ENCODE assay signal across 9 cellular contexts in the genomic region with DNA sequence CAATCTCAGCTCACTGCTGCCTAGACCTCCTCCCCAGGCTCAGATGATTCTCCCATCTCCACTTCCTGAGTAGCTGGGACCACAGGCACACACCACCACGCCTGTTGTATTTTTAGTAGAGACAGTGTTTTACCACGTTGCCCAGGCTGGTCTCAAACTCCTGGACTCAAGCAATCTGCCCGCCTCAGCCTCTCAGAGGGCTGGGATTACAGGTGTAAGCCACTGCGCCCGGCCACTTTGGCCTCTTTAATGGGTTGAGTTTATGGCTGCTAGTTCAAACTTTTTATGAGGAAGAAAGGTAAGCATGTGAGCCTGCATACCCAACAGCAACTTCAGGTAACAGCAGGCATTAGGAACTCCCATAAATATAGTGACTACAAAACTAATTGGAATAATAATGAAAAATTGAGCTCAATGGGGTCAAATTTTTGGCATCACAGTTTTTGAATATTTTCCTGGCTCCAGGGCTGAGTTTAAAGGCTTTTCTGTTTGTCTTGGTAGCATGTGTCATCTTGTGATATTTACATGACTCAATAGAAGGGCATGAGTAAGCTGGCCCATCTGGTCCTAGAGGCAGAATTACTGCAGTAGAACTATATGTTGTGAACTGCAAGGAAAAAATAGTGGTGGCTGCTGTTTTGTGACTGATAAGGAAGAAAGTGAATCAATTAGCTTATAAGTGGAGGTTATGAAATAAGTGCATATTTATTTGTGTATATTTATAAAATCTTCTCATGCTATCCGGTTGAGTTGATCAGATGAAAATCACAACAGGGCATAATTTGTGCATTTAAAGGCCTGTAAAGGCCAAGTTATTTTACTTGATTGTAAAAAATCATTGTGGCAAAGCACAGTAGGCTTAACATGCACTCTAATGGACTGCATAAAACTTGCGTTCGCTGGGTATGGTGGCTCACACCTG. TPM values are rescaled to one million over a fixed set of nuclear protein-coding genes. Genes with fewer than 3 reads are reported as not detected.
A peak's percentile ranks its signal among the peaks of the same experiment; 100 is the strongest.
DNase-seq lines count a peak whose midpoint lies in the region; ATAC-seq and TF ChIP-seq lines count a peak whose summit lies in the region.
"Had no signal": no experiment of that assay in that cellular context is flagged by ENCODE, and none has a peak within 500 bp of the region (broad histone marks: within the 10 kb centered on the region; RNA-seq: fewer than 3 reads in every experiment).

No MANE protein-coding gene starts in this region.

- H3K27me3 Mint-ChIP-seq in neural progenitor cell (ENCODE audit: insufficient read depth, low read depth), result no peaks in the 10 kb centered on the region

- peak; percentile 31 for ATAC-seq in left lobe of liver

- H2AFZ ChIP-seq in Karpas-422 (ENCODE audit: low read length) (no peak overlapping the region), neural progenitor cell (replicated peaks) (no peak overlapping the region)

- peaks cover 4% of the 10 kb centered on the region for H3K36me3 ChIP-seq in adipocyte (ENCODE audit: control insufficient read depth, insufficient read depth, low read length, severe bottlenecking)
- no peaks in the 10 kb centered on the region for H3K36me3 ChIP-seq in Karpas-422 (ENCODE audit: insufficient read depth, low read length)
- H3K36me3 ChIP-seq in Peyer's patch, result peaks cover 0 to 20% (median 0%) of the 10 kb centered on the region in 3 donors
- H3K36me3 ChIP-seq in neural progenitor cell, result no peaks in the 10 kb centered on the region

- peaks cover 12% of the 10 kb centered on the region for H3K4me1 ChIP-seq in adipocyte (ENCODE audit: control insufficient read depth, insufficient read depth, low read length)
- H3K4me1 ChIP-seq in Karpas-422 (ENCODE audit: low read length), result no peaks in the 10 kb centered on the region
- H3K4me1 ChIP-seq in Peyer's patch, result peaks cover 0 to 6% (median 1%) of the 10 kb centered on the region in 4 donors
- no peaks in the 10 kb centered on the region for H3K4me1 ChIP-seq in neural progenitor cell

- no peak overlapping the region for H3K4me2 ChIP-seq in Karpas-422 (ENCODE audit: low read depth, low read length, poor library complexity, severe bottlenecking)
- no peak overlapping the region for H3K4me2 ChIP-seq in neural progenitor cell

- no peaks in the 10 kb centered on the region for H3K9me3 ChIP-seq in adipocyte (ENCODE audit: control insufficient read depth, low read length)
- no peaks in the 10 kb centered on the region for H3K9me3 ChIP-seq in Karpas-422 (ENCODE audit: low read length)
- no peaks in the 10 kb centered on the region for H3K9me3 ChIP-seq in Peyer's patch
- H3K9me3 ChIP-seq in neural progenitor cell (ENCODE audit: low read depth), result no peaks in the 10 kb centered on the region
- H3K9me3 ChIP-seq: SJCRH30 had no signal

- H3F3A ChIP-seq in neural progenitor cell (ENCODE audit: low read depth), result no peaks in the 10 kb centered on the region

- H3K27ac ChIP-seq in Karpas-422 (ENCODE audit: low read length), result no peak overlapping the region
- H3K27ac ChIP-seq in Peyer's patch, result peak overlapping the region in 1 of 4 donors; percentile 61
- H3K27ac ChIP-seq in neural progenitor cell, result no peak overlapping the region
- H3K27ac ChIP-seq: SJCRH30 had no signal

- no peaks in the 10 kb centered on the region for H3K9me3 Mint-ChIP-seq in neural progenitor cell

- TF ChIP-seq POLR2A in Peyer's patch (IDR thresholded peaks at IDR 0.05), result no peak

- no peak overlapping the region for H3K4me3 Mint-ChIP-seq in neural progenitor cell

- H3K27me3 ChIP-seq in adipocyte (replicated peaks; ENCODE audit: control insufficient read depth, insufficient read depth, low read length) (no peaks in the 10 kb centered on the region), Karpas-422 (ENCODE audit: low read length) (no peaks in the 10 kb centered on the region), Peyer's patch (no peaks in the 10 kb centered on the region), neural progenitor cell (no peaks in the 10 kb centered on the region)
- H3K27me3 ChIP-seq: SJCRH30 had no signal

- H3K4me3 ChIP-seq in adipocyte (ENCODE audit: low read length), result no peak overlapping the region
- H3K4me3 ChIP-seq in Karpas-422 (ENCODE audit: low read length), result no peak overlapping the region
- H3K4me3 ChIP-seq in Peyer's patch, result no peak overlapping the region
- no peak overlapping the region for H3K4me3 ChIP-seq in neural progenitor cell
- H3K4me3 ChIP-seq: SJCRH30 had no signal

- H3K36me3 Mint-ChIP-seq in neural progenitor cell, result peaks cover 14% of the 10 kb centered on the region

- H3K9ac ChIP-seq in adipocyte (ENCODE audit: low read length), result no peak overlapping the region
- H3K9ac ChIP-seq in Karpas-422 (ENCODE audit: low read length), result no peak overlapping the region
- H3K9ac ChIP-seq in neural progenitor cell, result no peak overlapping the region

- H3K79me2 ChIP-seq in Karpas-422 (ENCODE audit: low read length) (no peaks in the 10 kb centered on the region), neural progenitor cell (ENCODE audit: low read depth) (no peaks in the 10 kb centered on the region)

- peak; percentile 62 for DNase-seq in Ammon's horn (ENCODE audit: low spot score)
- DNase-seq in HUDEP-2 (lab: John Stamatoyannopoulos, UW; ENCODE audit: unreplicated experiment in 76 of 76), result peak in 50 of 76 experiments; percentile 7 to 78 (median 44)
- DNase-seq in adipocyte (ENCODE audit: low read depth), result peak; percentile 90
- no peak for DNase-seq in left lobe of liver (ENCODE audit: low spot score)
- DNase-seq in AML-193 (lab: John Stamatoyannopoulos, UW), result no peak
- no peak for DNase-seq in Karpas-422
- DNase-seq in Peyer's patch, result no peak
- no peak for DNase-seq in neural progenitor cell (ENCODE audit: low spot score)

- TF ChIP-seq CTCF in Peyer's patch (IDR thresholded peaks at IDR 0.05) (no peak), neural progenitor cell (IDR thresholded peaks at IDR 0.05) (no peak)

- H3K9me2 ChIP-seq in Karpas-422 (replicated peaks; ENCODE audit: insufficient read depth, low read length), result no peaks in the 10 kb centered on the region

- H3K4me1 Mint-ChIP-seq in neural progenitor cell, result no peaks in the 10 kb centered on the region

- no peak overlapping the region for H3K27ac Mint-ChIP-seq in neural progenitor cell

- no peaks in the 10 kb centered on the region for H4K20me1 ChIP-seq in Karpas-422 (ENCODE audit: insufficient read depth, low read depth, low read length)
- no peaks in the 10 kb centered on the region for H4K20me1 ChIP-seq in neural progenitor cell (ENCODE audit: low read depth)

RNA-seq across cellular contexts. Expression of gene GALM, which starts 24.8 kb away (rescaled TPM):
- total RNA-seq in left lobe of liver (28.5 TPM), Peyer's patch (100 to 1,000 TPM in 1 of 4 donors, 10 to 100 TPM in 3; 68.1 to 118 (median 86.0) TPM), neural progenitor cell (ENCODE audit: low replicate concordance) (7.1 and 8.3 TPM in 2 replicates)
- 11.7 and 11.9 TPM in 2 replicates for total RNA-seq in Karpas-422 (2014; rRNA removed; shearing (Covaris generic); ENCODE audit: low replicate concordance)

Comparison
In these comparisons a context has a peak if more than half of its experiments do, and no peak if none do; other contexts are left out.
1. DNase-seq: peak in Ammon's horn (single experiment), HUDEP-2 (50 of 76) and adipocyte (single experiment); none in left lobe of liver (single experiment), AML-193 (0 of 2), Karpas-422 (single experiment), Peyer's patch (0 of 3) and neural progenitor cell (single experiment).